Comparison of ENCODE assay signal across 22 cellular contexts in the genomic region with DNA sequence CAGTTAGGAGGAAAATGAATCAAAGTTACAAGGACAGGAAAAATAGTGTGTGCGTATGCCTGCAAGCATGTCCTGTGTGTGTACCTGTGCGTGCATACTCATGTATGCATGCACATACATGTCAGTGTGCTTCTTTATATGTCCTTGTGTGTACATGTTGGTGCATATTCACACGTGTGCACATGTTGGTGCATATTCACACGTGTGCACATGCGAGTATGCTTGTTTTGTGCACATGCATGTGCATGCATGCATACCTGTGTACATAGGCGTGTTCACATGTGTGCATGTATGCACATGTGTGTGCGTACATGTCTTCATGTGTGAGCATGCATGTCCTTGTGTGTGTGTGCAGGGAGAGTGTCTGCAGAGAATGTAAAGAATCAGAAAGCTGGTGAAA.
DNase-seq lines count a peak whose midpoint lies in the region; ATAC-seq, FAIRE-seq and TF ChIP-seq lines count a peak whose summit lies in the region.
"Had no signal": no experiment of that assay in that cellular context is flagged by ENCODE, and none has a peak within 500 bp of the region (broad histone marks: within the 10 kb centered on the region; RNA-seq: fewer than 3 reads in every experiment).

No MANE protein-coding gene starts in this region.

- no peak overlapping the region for H3K4me2 ChIP-seq in mesendoderm (ENCODE audit: low read length)
- H3K4me2 ChIP-seq: BLaER1 had no signal

- peak; percentile 88 for FAIRE-seq in urothelium cell line (lab: Jason Lieb, UNC)
- FAIRE-seq: GM19239, H1 had no signal

- H3K23ac ChIP-seq in mesendoderm (ENCODE audit: low read length), result no peak overlapping the region

- no peaks in the 10 kb centered on the region for H3K79me2 ChIP-seq in mesendoderm (ENCODE audit: control insufficient read depth, insufficient read depth, low read length)

- no peak overlapping the region for H4K5ac ChIP-seq in mesendoderm (ENCODE audit: low read length)

- H2AK5ac ChIP-seq in mesendoderm (ENCODE audit: low read length), result no peak overlapping the region

- no peaks in the 10 kb centered on the region for H3K27me3 ChIP-seq in mesendoderm (ENCODE audit: insufficient read depth, low read length, poor library complexity)
- H3K27me3 ChIP-seq: BLaER1 had no signal

- H3K27me3 Mint-ChIP-seq in HFFc6 (ENCODE audit: insufficient read depth) (peaks cover 58% of the 10 kb centered on the region), WTC11 (ENCODE audit: low read depth) (no peaks in the 10 kb centered on the region), endothelial cell (ENCODE audit: unreplicated experiment) (peaks cover 3% of the 10 kb centered on the region)
- H3K27me3 Mint-ChIP-seq: CD4-positive, alpha-beta T cell had no signal

- no peaks in the 10 kb centered on the region for H3K9me3 Mint-ChIP-seq in HFFc6
- H3K9me3 Mint-ChIP-seq in WTC11, result no peaks in the 10 kb centered on the region; the same call in 1 of the 2 replicates
- no peaks in the 10 kb centered on the region for H3K9me3 Mint-ChIP-seq in endothelial cell (ENCODE audit: unreplicated experiment)
- H3K9me3 Mint-ChIP-seq: CD4-positive, alpha-beta T cell had no signal

- no peak overlapping the region for H3K27ac ChIP-seq in mesendoderm (ENCODE audit: low read depth, low read length)
- H3K27ac ChIP-seq: BLaER1, RWPE1 had no signal

- CTCF ChIA-PET in WTC11 (lab: Charles Lee), result interaction anchor here (1.5 kb wide), 1 partner anchor 26 kb away, joined by 3 read pairs; no protein-coding TSS in a partner anchor

- H3K4me3 ChIP-seq in mesendoderm (ENCODE audit: low read length), result no peak overlapping the region
- H3K4me3 ChIP-seq: BLaER1 had no signal

- no peak overlapping the region for H2BK5ac ChIP-seq in mesendoderm (ENCODE audit: low read length)

- H3K4me3 Mint-ChIP-seq in HFFc6 (peak overlapping the region; percentile 42; the same call in 1 of the 2 replicates), WTC11 (no peak overlapping the region), endothelial cell (ENCODE audit: unreplicated experiment) (no peak overlapping the region)
- H3K4me3 Mint-ChIP-seq: CD4-positive, alpha-beta T cell had no signal

- no peak overlapping the region for H4K8ac ChIP-seq in mesendoderm (ENCODE audit: low read depth, low read length)

- H3K36me3 Mint-ChIP-seq in HFFc6 (ENCODE audit: low read depth), result peaks cover 62% of the 10 kb centered on the region
- no peaks in the 10 kb centered on the region for H3K36me3 Mint-ChIP-seq in WTC11
- no peaks in the 10 kb centered on the region for H3K36me3 Mint-ChIP-seq in endothelial cell (ENCODE audit: low read depth, unreplicated experiment)

- no peak overlapping the region for H2BK120ac ChIP-seq in mesendoderm (ENCODE audit: low read depth, low read length)

- no peak overlapping the region for H3K9ac ChIP-seq in mesendoderm (ENCODE audit: low read length)
- H3K9ac ChIP-seq: BLaER1 had no signal

- H3K27ac Mint-ChIP-seq in HFFc6 (peak overlapping the region; percentile 65), WTC11 (peak overlapping the region; percentile 82; the same call in 1 of the 2 replicates), endothelial cell (ENCODE audit: unreplicated experiment) (no peak overlapping the region)
- H3K27ac Mint-ChIP-seq: CD4-positive, alpha-beta T cell had no signal

- H3K4me1 Mint-ChIP-seq in HFFc6 (ENCODE audit: low read depth), result peaks cover 60% of the 10 kb centered on the region
- H3K4me1 Mint-ChIP-seq in WTC11, result peaks cover 28% of the 10 kb centered on the region
- H3K4me1 Mint-ChIP-seq in endothelial cell (ENCODE audit: unreplicated experiment), result no peaks in the 10 kb centered on the region

- ATAC-seq in WTC11, result no peak
- ATAC-seq: SK-N-SH treated with all-trans-retinoic acid at 6 μM for 48 hours had no signal

- no peaks in the 10 kb centered on the region for H3K4me1 ChIP-seq in mesendoderm (ENCODE audit: control insufficient read depth, low read depth, low read length)

- H3K56ac ChIP-seq in mesendoderm (ENCODE audit: low read length), result peak overlapping the region; percentile 42

- POLR2A ChIA-PET in WTC11 (lab: Charles Lee), result no interaction called here

- peaks cover 27% of the 10 kb centered on the region for H3K36me3 ChIP-seq in mesendoderm (ENCODE audit: control insufficient read depth, insufficient read depth, low read length)

- TF ChIP-seq CTCF in HFFc6 (IDR thresholded peaks at IDR 0.05), result no peak
- no peak for TF ChIP-seq CTCF in WTC11 (IDR thresholded peaks at IDR 0.05)
- no peak for TF ChIP-seq CTCF in endothelial cell (IDR thresholded peaks at IDR 0.05; ENCODE audit: unreplicated experiment)

- H2BK15ac ChIP-seq in mesendoderm (replicated peaks; ENCODE audit: low read depth), result no peak overlapping the region

- WGBS in mesendoderm (ENCODE audit: extremely low coverage, insufficient coverage, low lambda C conversion rate), result no CpG with 5 or more reads among the region's 7 CpGs

- no peak overlapping the region for H3K18ac ChIP-seq in mesendoderm (ENCODE audit: low read length)

- DNase-seq in HFFc6 (no peak), WTC11 (ENCODE audit: low spot score) (no peak), mesendoderm (no peak), urothelium cell line (ENCODE audit: low spot score) (no peak), NCI-H510A (lab: John Stamatoyannopoulos, UW) (no peak), endothelial cell (ENCODE audit: low spot score) (no peak)
- DNase-seq in stimulated activated CD4-positive, alpha-beta T cell treated with anti-CD3 and anti-CD28 coated beads, Interleukin-1b, Interleukin-23, amount 100 ng/mL, for 48 hours, result no peak
- DNase-seq: CD4-positive, alpha-beta T cell; COR-L47; DMS79; KG1; NCI-H1092; NCI-H1436 treated with DMSO at 0.1 percent for 48 hours; NCI-H1930; NCI-H748 treated with DMSO at 0.1 percent for 48 hours; NK-92 treated with Interleukin-12 subunit alpha and Interleukin-12 subunit beta, amount 100 ng/mL, for 24 hours; SIG-M5 had no signal

- no peaks in the 10 kb centered on the region for H3K79me1 ChIP-seq in mesendoderm (ENCODE audit: low read length)

- no peak overlapping the region for H3K4ac ChIP-seq in mesendoderm (ENCODE audit: low read depth, low read length)

TF ChIP-seq in WTC11, 78 proteins besides CTCF, POLR2A, EP300 and RAD21:
- TF ChIP-seq USF2 (CRISPR knock-in tag; IDR thresholded peaks at IDR 0.05) (no peak), MYBL2 (CRISPR knock-in tag; IDR thresholded peaks at IDR 0.05) (no peak), CREM (CRISPR knock-in tag; IDR thresholded peaks at IDR 0.05) (no peak), FOXJ3 (CRISPR knock-in tag; IDR thresholded peaks at IDR 0.05; ENCODE audit: borderline replicate concordance) (no peak), STAT6 (CRISPR knock-in tag; conservative IDR thresholded peaks at IDR 0.05; ENCODE audit: low read depth) (no peak), IRF2 (CRISPR knock-in tag; IDR thresholded peaks at IDR 0.05; ENCODE audit: borderline replicate concordance, low read depth) (no peak), ZNF671 (CRISPR knock-in tag; IDR thresholded peaks at IDR 0.05) (no peak), JUN (CRISPR knock-in tag; IDR thresholded peaks at IDR 0.05) (no peak), GRHL2 (CRISPR knock-in tag; IDR thresholded peaks at IDR 0.05; ENCODE audit: insufficient replicate concordance, severe bottlenecking) (no peak)
- TF ChIP-seq, protein P1, sequence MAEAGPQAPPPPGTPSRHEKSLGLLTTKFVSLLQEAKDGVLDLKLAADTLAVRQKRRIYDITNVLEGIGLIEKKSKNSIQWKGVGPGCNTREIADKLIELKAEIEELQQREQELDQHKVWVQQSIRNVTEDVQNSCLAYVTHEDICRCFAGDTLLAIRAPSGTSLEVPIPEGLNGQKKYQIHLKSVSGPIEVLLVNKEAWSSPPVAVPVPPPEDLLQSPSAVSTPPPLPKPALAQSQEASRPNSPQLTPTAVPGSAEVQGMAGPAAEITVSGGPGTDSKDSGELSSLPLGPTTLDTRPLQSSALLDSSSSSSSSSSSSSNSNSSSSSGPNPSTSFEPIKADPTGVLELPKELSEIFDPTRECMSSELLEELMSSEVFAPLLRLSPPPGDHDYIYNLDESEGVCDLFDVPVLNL (CRISPR knock-in tag; IDR thresholded peaks at IDR 0.05; ENCODE audit: borderline replicate concordance, low read depth), result no peak
- TF ChIP-seq, protein P2, sequence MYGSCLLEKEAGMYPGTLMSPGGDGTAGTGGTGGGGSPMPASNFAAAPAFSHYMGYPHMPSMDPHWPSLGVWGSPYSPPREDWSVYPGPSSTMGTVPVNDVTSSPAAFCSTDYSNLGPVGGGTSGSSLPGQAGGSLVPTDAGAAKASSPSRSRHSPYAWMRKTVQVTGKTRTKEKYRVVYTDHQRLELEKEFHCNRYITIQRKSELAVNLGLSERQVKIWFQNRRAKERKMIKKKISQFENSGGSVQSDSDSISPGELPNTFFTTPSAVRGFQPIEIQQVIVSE (CRISPR knock-in tag; IDR thresholded peaks at IDR 0.05; ENCODE audit: borderline replicate concordance), result no peak
